Comparison of ENCODE assay signal across 13 cellular contexts in the genomic region with DNA sequence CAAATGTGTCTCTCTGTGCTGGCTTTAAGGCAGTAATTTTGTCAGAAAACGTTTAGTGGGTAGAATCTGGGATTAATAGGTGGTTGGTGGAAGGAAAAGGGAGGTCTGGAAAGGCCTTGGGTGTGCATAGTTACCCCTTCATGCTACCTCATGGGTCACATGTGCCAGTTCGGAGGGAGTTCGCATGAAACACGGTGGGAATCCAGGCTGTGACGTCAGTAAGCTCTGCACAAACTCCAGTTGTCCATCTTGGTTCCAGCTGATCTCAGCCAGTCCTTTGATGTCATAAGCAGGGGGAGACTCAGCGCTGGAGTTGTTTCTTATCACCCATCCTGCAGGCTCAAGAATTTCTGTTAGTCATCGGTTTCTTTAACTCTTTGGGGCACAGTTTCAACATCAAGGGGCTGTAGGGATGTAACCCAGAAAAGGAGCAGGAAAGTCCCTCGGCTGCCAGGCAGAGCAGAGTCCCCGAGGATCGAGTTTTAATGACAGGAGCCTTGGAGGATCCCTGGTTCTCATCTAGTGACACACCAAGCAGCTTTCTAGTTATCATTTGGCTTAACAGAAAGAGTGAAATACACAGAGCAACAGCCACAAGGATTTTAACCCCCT. TPM values are rescaled to one million over a fixed set of nuclear protein-coding genes. Genes with fewer than 3 reads are reported as not detected.
A peak's percentile ranks its signal among the peaks of the same experiment; 100 is the strongest.
DNase-seq lines count a peak whose midpoint lies in the region; ATAC-seq and TF ChIP-seq lines count a peak whose summit lies in the region.
"Had no signal": no experiment of that assay in that cellular context is flagged by ENCODE, and none has a peak within 500 bp of the region (broad histone marks: within the 10 kb centered on the region; RNA-seq: fewer than 3 reads in every experiment).

No MANE protein-coding gene starts in this region.

- no peak overlapping the region for H3K4me3 Mint-ChIP-seq in neural progenitor cell
- no peak overlapping the region for H3K4me3 Mint-ChIP-seq in activated T-helper 17 cell treated with anti-CD3 and anti-CD28 coated beads, Interleukin-2, amount 50 U/mL, for 72 hours
- H3K4me3 Mint-ChIP-seq: stimulated activated naive CD8-positive, alpha-beta T cell treated with anti-CD3 and anti-CD28 coated beads, Interleukin-15, Interleukin-2, amounts not matched to agents 100 ng/mL and 50 ng/mL, for 24 hours had no signal

- H3K9me3 ChIP-seq in neural progenitor cell (ENCODE audit: low read depth) = no peaks in the 10 kb centered on the region

- H3K4me1 Mint-ChIP-seq in neural progenitor cell = peaks cover 24% of the 10 kb centered on the region
- H3K4me1 Mint-ChIP-seq in activated T-helper 17 cell treated with anti-CD3 and anti-CD28 coated beads, Interleukin-2, amount 50 U/mL, for 72 hours = no peaks in the 10 kb centered on the region

- no peak overlapping the region for H3K27ac Mint-ChIP-seq in neural progenitor cell
- no peak overlapping the region for H3K27ac Mint-ChIP-seq in activated T-helper 17 cell treated with anti-CD3 and anti-CD28 coated beads, Interleukin-2, amount 50 U/mL, for 72 hours
- H3K27ac Mint-ChIP-seq: stimulated activated naive CD8-positive, alpha-beta T cell treated with anti-CD3 and anti-CD28 coated beads, Interleukin-15, Interleukin-2, amounts not matched to agents 100 ng/mL and 50 ng/mL, for 24 hours had no signal

- H3K27me3 ChIP-seq in neural progenitor cell = no peaks in the 10 kb centered on the region
- H3K27me3 ChIP-seq: ascending aorta had no signal

- H3K27ac ChIP-seq in neural progenitor cell = no peak overlapping the region

- H3K4me1 ChIP-seq in neural progenitor cell = peaks cover 6% of the 10 kb centered on the region

- H3K9me3 Mint-ChIP-seq in neural progenitor cell = peaks cover 12% of the 10 kb centered on the region
- no peaks in the 10 kb centered on the region for H3K9me3 Mint-ChIP-seq in activated T-helper 17 cell treated with anti-CD3 and anti-CD28 coated beads, Interleukin-2, amount 50 U/mL, for 72 hours
- H3K9me3 Mint-ChIP-seq: stimulated activated naive CD8-positive, alpha-beta T cell treated with anti-CD3 and anti-CD28 coated beads, Interleukin-15, Interleukin-2, amounts not matched to agents 100 ng/mL and 50 ng/mL, for 24 hours had no signal

- no peak for TF ChIP-seq CTCF in AG09309 (IDR thresholded peaks at IDR 0.05; ENCODE audit: control insufficient read depth, insufficient read depth, low read depth, low read length, missing control alignments)
- TF ChIP-seq CTCF in neural progenitor cell (IDR thresholded peaks at IDR 0.05) = no peak

- no peaks in the 10 kb centered on the region for H4K20me1 ChIP-seq in neural progenitor cell (ENCODE audit: low read depth)

- H3F3A ChIP-seq in neural progenitor cell (ENCODE audit: low read depth) = no peaks in the 10 kb centered on the region

- H3K27me3 Mint-ChIP-seq in neural progenitor cell (ENCODE audit: insufficient read depth, low read depth) = peaks cover 2% of the 10 kb centered on the region
- H3K27me3 Mint-ChIP-seq in activated T-helper 17 cell treated with anti-CD3 and anti-CD28 coated beads, Interleukin-2, amount 50 U/mL, for 72 hours = peaks cover 19% of the 10 kb centered on the region

- H2AFZ ChIP-seq in neural progenitor cell (replicated peaks) = peak overlapping the region; percentile 5

- no peak overlapping the region for H3K4me3 ChIP-seq in AG09309 (ENCODE audit: control insufficient read depth, low read depth, low read length)
- H3K4me3 ChIP-seq in neural progenitor cell = no peak overlapping the region
- H3K4me3 ChIP-seq: ascending aorta had no signal

- H3K36me3 Mint-ChIP-seq in neural progenitor cell = no peaks in the 10 kb centered on the region
- no peaks in the 10 kb centered on the region for H3K36me3 Mint-ChIP-seq in activated T-helper 17 cell treated with anti-CD3 and anti-CD28 coated beads, Interleukin-2, amount 50 U/mL, for 72 hours (ENCODE audit: low read depth)

- no peak overlapping the region for H3K9ac ChIP-seq in neural progenitor cell

- H3K4me2 ChIP-seq in neural progenitor cell = no peak overlapping the region

- DNase-seq in AG09309 (ENCODE audit: low read depth) (peak; percentile 64), MV-4-11 (lab: John Stamatoyannopoulos, UW) (peak; percentile 57), dermis blood vessel endothelial cell (peak; percentile 93), neural progenitor cell (ENCODE audit: low spot score) (no peak), T1000 (lab: John Stamatoyannopoulos, UW) (no peak)
- DNase-seq in stimulated activated CD4-positive, alpha-beta T cell treated with anti-CD3 and anti-CD28 coated beads, Interleukin-1b, Interleukin-23, amount 100 ng/mL, for 48 hours = no peak
- DNase-seq: activated CD4-positive, alpha-beta T cell treated with anti-CD3 and anti-CD28 coated beads, Interleukin-2, amount 50 U/mL, for 4 hours; Karpas-422 had no signal

- ATAC-seq in GM18873 (IDR thresholded peaks at IDR 0.05; ENCODE audit: low FRiP score, unreplicated experiment) = no peak
- ATAC-seq in activated T-helper 17 cell treated with anti-CD3 and anti-CD28 coated beads, Interleukin-2, amount 50 U/mL, for 72 hours (replicated peaks) = no peak

- H3K36me3 ChIP-seq in neural progenitor cell = no peaks in the 10 kb centered on the region
- H3K36me3 ChIP-seq: ascending aorta had no signal

- no peaks in the 10 kb centered on the region for H3K79me2 ChIP-seq in neural progenitor cell (ENCODE audit: low read depth)

RNA-seq across cellular contexts. Expression of a gene that starts 28.9 kb away (rescaled TPM):
- 19.4 and 35.1 TPM in 2 replicates for total RNA-seq in dermis blood vessel endothelial cell
- total RNA-seq in neural progenitor cell (ENCODE audit: low replicate concordance) = 0.99 TPM in 1 of 2 replicates, not detected in the other
- total RNA-seq in activated T-helper 17 cell treated with anti-CD3 and anti-CD28 coated beads, Interleukin-2, amount 50 U/mL, for 72 hours = not detected
- total RNA-seq: ascending aorta had no signal

RNA-seq across cellular contexts. Expression of a gene that starts 33.4 kb away (rescaled TPM):
- not detected in 2 replicates for total RNA-seq in dermis blood vessel endothelial cell
- total RNA-seq in neural progenitor cell (ENCODE audit: low replicate concordance) = not detected in 2 replicates
- total RNA-seq in activated T-helper 17 cell treated with anti-CD3 and anti-CD28 coated beads, Interleukin-2, amount 50 U/mL, for 72 hours = under 1 TPM in 1 of 2 donors, not detected in 1; 0.13 TPM

RNA-seq across cellular contexts. Expression of a gene that starts 51.9 kb away (rescaled TPM):
- total RNA-seq in dermis blood vessel endothelial cell (0.34 and 0.60 TPM in 2 replicates), neural progenitor cell (ENCODE audit: low replicate concordance) (0.88 and 1.9 TPM in 2 replicates)
- total RNA-seq in activated T-helper 17 cell treated with anti-CD3 and anti-CD28 coated beads, Interleukin-2, amount 50 U/mL, for 72 hours = 10 to 100 TPM in 1 of 2 donors, 1 to 10 TPM in 1; 2.5 to 16.6 TPM
- total RNA-seq: skeletal muscle tissue had no signal

Comparison
In these comparisons a context has a peak if more than half of its experiments do, and no peak if none do; other contexts are left out.
1. DNase-seq: peak in AG09309 (single experiment), MV-4-11 (single experiment) and dermis blood vessel endothelial cell (single experiment); none in neural progenitor cell (single experiment), stimulated activated CD4-positive, alpha-beta T cell treated with anti-CD3 and anti-CD28 coated beads, Interleukin-1b, Interleukin-23, amount 100 ng/mL, for 48 hours (single experiment) and T1000 (single experiment).
2. RNA of a gene that starts 28.9 kb away (total RNA-seq): 19.4 to 35.1 TPM in dermis blood vessel endothelial cell; 0.99 TPM in neural progenitor cell and not detected in activated T-helper 17 cell treated with anti-CD3 and anti-CD28 coated beads, Interleukin-2, amount 50 U/mL, for 72 hours; every median in the first group is over 10 times any median in the second.